Comparison of ENCODE assay signal across 8 cellular contexts in genomic region chr7:26090927-26091519, GRCh38.
A peak's percentile ranks its signal among the peaks of the same experiment; 100 is the strongest.
DNase-seq lines count a peak whose midpoint lies in the region; TF ChIP-seq lines count a peak whose summit lies in the region.

No MANE protein-coding gene starts in this region.

- no peaks in the 10 kb centered on the region for H3K79me2 ChIP-seq in neural cell (replicated peaks; ENCODE audit: insufficient read depth, low read length)

- no peaks in the 10 kb centered on the region for H4K20me1 ChIP-seq in neural cell (ENCODE audit: insufficient read depth)

- H3K27ac ChIP-seq in neural cell (ENCODE audit: low read length), result no peak overlapping the region

- H3K9me2 ChIP-seq in neural cell (ENCODE audit: insufficient read depth, low read length), result no peaks in the 10 kb centered on the region

- H3K9me3 ChIP-seq in neural cell (ENCODE audit: low read length), result no peaks in the 10 kb centered on the region

- DNase-seq in AG09319 (ENCODE audit: extremely low read depth, low read depth) (peak; percentile 41), NCI-H1417 treated with DMSO at 0.1 percent for 48 hours (lab: John Stamatoyannopoulos, UW) (peak; percentile 60), fibroblast of gingiva (ENCODE audit: low read depth) (peak; percentile 51), T1000 (lab: John Stamatoyannopoulos, UW) (no peak), islet precursor cell (no peak)
- DNase-seq in T-helper 2 cell treated with Interferon-gamma antibody and Interleukin-4, amounts not matched to agents 5 μg/mL and 100 μg/mL, for 36 hours (ENCODE audit: low spot score), result no peak

- peak overlapping the region; percentile 13 for H3K4me3 Mint-ChIP-seq in T-helper 2 cell treated with Interferon-gamma antibody and Interleukin-4, amounts not matched to agents 5 μg/mL and 100 μg/mL, for 36 hours

- no peaks in the 10 kb centered on the region for H3K36me3 Mint-ChIP-seq in T-helper 2 cell treated with Interferon-gamma antibody and Interleukin-4, amounts not matched to agents 5 μg/mL and 100 μg/mL, for 36 hours (ENCODE audit: low read depth)

- H3K4me2 ChIP-seq in neural cell (ENCODE audit: low read length), result no peak overlapping the region

- H3K36me3 ChIP-seq in neural cell (ENCODE audit: insufficient read depth, low read length), result no peaks in the 10 kb centered on the region

- H3K27me3 ChIP-seq in neural cell (ENCODE audit: insufficient read depth, low read depth, low read length), result no peaks in the 10 kb centered on the region

- H2AFZ ChIP-seq in neural cell (ENCODE audit: low read depth, low read length), result no peak overlapping the region

- H3K4me1 Mint-ChIP-seq in T-helper 2 cell treated with Interferon-gamma antibody and Interleukin-4, amounts not matched to agents 5 μg/mL and 100 μg/mL, for 36 hours (ENCODE audit: low read depth), result peaks cover 19% of the 10 kb centered on the region

- no peaks in the 10 kb centered on the region for H3F3A ChIP-seq in neural cell (ENCODE audit: insufficient read depth, low read length, poor library complexity, severe bottlenecking)

- no peak overlapping the region for H3K9ac ChIP-seq in neural cell (ENCODE audit: low read length)

- H3K9me3 Mint-ChIP-seq in T-helper 2 cell treated with Interferon-gamma antibody and Interleukin-4, amounts not matched to agents 5 μg/mL and 100 μg/mL, for 36 hours, result no peaks in the 10 kb centered on the region

- H3K4me3 ChIP-seq in neural cell (ENCODE audit: low read length), result no peak overlapping the region

- TF ChIP-seq EP300 in neural cell (conservative IDR thresholded peaks at IDR 0.05; ENCODE audit: poor library complexity, severe bottlenecking), result no peak

- TF ChIP-seq RAD21 in neural cell (conservative IDR thresholded peaks at IDR 0.05), result peak; percentile 70

- peak; percentile 78 for TF ChIP-seq CTCF in AG09319 (IDR thresholded peaks at IDR 0.05; ENCODE audit: low read depth, low read length)
- TF ChIP-seq CTCF in GM12874 (IDR thresholded peaks at IDR 0.05; ENCODE audit: insufficient read depth, low read depth, low read length), result peak; percentile 63
- peak; percentile 72 for TF ChIP-seq CTCF in neural cell (IDR thresholded peaks at IDR 0.05; ENCODE audit: poor library complexity, severe bottlenecking)

- no peak overlapping the region for H3K27ac Mint-ChIP-seq in T-helper 2 cell treated with Interferon-gamma antibody and Interleukin-4, amounts not matched to agents 5 μg/mL and 100 μg/mL, for 36 hours

- peaks cover 5% of the 10 kb centered on the region for H3K27me3 Mint-ChIP-seq in T-helper 2 cell treated with Interferon-gamma antibody and Interleukin-4, amounts not matched to agents 5 μg/mL and 100 μg/mL, for 36 hours (ENCODE audit: low read depth)

TF ChIP-seq in neural cell, 6 proteins besides CTCF, POLR2A, EP300 and RAD21:
- TF ChIP-seq SMC3 (conservative IDR thresholded peaks at IDR 0.05; ENCODE audit: poor library complexity) (peak; percentile 75), MXI1 (conservative IDR thresholded peaks at IDR 0.05; ENCODE audit: poor library complexity, severe bottlenecking) (no peak)

Comparison
In these comparisons a context has a peak if more than half of its experiments do, and no peak if none do; other contexts are left out.
1. DNase-seq: peak in AG09319 (single experiment), NCI-H1417 treated with DMSO at 0.1 percent for 48 hours (single experiment) and fibroblast of gingiva (single experiment); none in T-helper 2 cell treated with Interferon-gamma antibody and Interleukin-4, amounts not matched to agents 5 μg/mL and 100 μg/mL, for 36 hours (single experiment), T1000 (single experiment) and islet precursor cell (single experiment).
2. Peak in every context shown above with its lines, with median percentiles within 50 percentile points of each other: CTCF ChIP-seq.